1 cellular context compared by ENCODE assay signal in genomic region chr19:37251308-37252229, GRCh38.
TF ChIP-seq lines count a peak whose summit lies in the region.

No MANE protein-coding gene starts in this region.

TF ChIP-seq in HEK293, 187 proteins besides CTCF, POLR2A, EP300 and RAD21 (continued from another document):
- 0 out of 2 replicates have a peak, but pooled peaks have one; percentile 17 for TF ChIP-seq GLIS2 (tag by site-specific recombination; IDR thresholded peaks at IDR 0.05)
- TF ChIP-seq ZBTB7A (tag by site-specific recombination; IDR thresholded peaks at IDR 0.05; ENCODE audit: low read depth), result peak; percentile 88; the same call in 1 of the 2 replicates
- TF ChIP-seq ZNF24 (tag by site-specific recombination; IDR thresholded peaks at IDR 0.05), result peak; percentile 68; the same call in 1 of the 2 replicates
- peak; percentile 87; the same call in 1 of the 2 replicates for TF ChIP-seq ZNF302 (tag by site-specific recombination; IDR thresholded peaks at IDR 0.05; ENCODE audit: low read depth)
- TF ChIP-seq ZNF777 (tag by site-specific recombination; IDR thresholded peaks at IDR 0.05; ENCODE audit: borderline replicate concordance), result no peak
- no peak for TF ChIP-seq BCL11B (tag by site-specific recombination; IDR thresholded peaks at IDR 0.05; ENCODE audit: low read depth)
- no peak for TF ChIP-seq ZNF16 (tag by site-specific recombination; IDR thresholded peaks at IDR 0.05; ENCODE audit: low read depth)
- no peak for TF ChIP-seq ZNF426 (tag by site-specific recombination; IDR thresholded peaks at IDR 0.05)
- TF ChIP-seq FEZF1 (tag by site-specific recombination; IDR thresholded peaks at IDR 0.05), result no peak
- peak; percentile 79 for TF ChIP-seq SP7 (tag by site-specific recombination; IDR thresholded peaks at IDR 0.05)
- 0 out of 2 replicates have a peak, but pooled peaks have one; percentile 10 for TF ChIP-seq ZNF768 (tag by site-specific recombination; IDR thresholded peaks at IDR 0.05)
- no peak for TF ChIP-seq ZNF596 (tag by site-specific recombination; IDR thresholded peaks at IDR 0.05)
- TF ChIP-seq ZNF292 (tag by site-specific recombination; IDR thresholded peaks at IDR 0.05; ENCODE audit: borderline replicate concordance, low read depth), result no peak
- peak; percentile 99 for TF ChIP-seq ZNF518A (tag by site-specific recombination; conservative IDR thresholded peaks at IDR 0.05; ENCODE audit: low read depth)
- no peak for TF ChIP-seq ZNF146 (tag by site-specific recombination; IDR thresholded peaks at IDR 0.05)
- no peak for TF ChIP-seq ZNF202 (tag by site-specific recombination; IDR thresholded peaks at IDR 0.05; ENCODE audit: borderline replicate concordance)
- peak; percentile 100 for TF ChIP-seq ZNF335 (tag by site-specific recombination; conservative IDR thresholded peaks at IDR 0.05)
- peak; percentile 10; the same call in 1 of the 2 replicates for TF ChIP-seq TSHZ1 (tag by site-specific recombination; IDR thresholded peaks at IDR 0.05; ENCODE audit: borderline replicate concordance)
- TF ChIP-seq ZNF354C (tag by site-specific recombination; IDR thresholded peaks at IDR 0.05; ENCODE audit: borderline replicate concordance, low read depth), result no peak
- TF ChIP-seq OSR2 (tag by site-specific recombination; IDR thresholded peaks at IDR 0.05), result no peak
- 0 out of 2 replicates have a peak, but pooled peaks have one; percentile 33 for TF ChIP-seq TCF7L2 (IDR thresholded peaks at IDR 0.05; ENCODE audit: borderline replicate concordance, low read depth, low read length)
- no peak for TF ChIP-seq HOXD13 (CRISPR knock-in tag; IDR thresholded peaks at IDR 0.05; ENCODE audit: borderline replicate concordance)
- peak; percentile 100 for TF ChIP-seq SP2 (tag by site-specific recombination; IDR thresholded peaks at IDR 0.05)
- TF ChIP-seq ZNF585B (tag by site-specific recombination; IDR thresholded peaks at IDR 0.05), result no peak; the same call in 1 of the 2 replicates
- peak; percentile 32 for TF ChIP-seq ZNF843 (tag by site-specific recombination; IDR thresholded peaks at IDR 0.05)
- no peak for TF ChIP-seq ZNF555 (tag by site-specific recombination; conservative IDR thresholded peaks at IDR 0.05)
- no peak; the same call in 1 of the 2 replicates for TF ChIP-seq ZFP37 (tag by site-specific recombination; IDR thresholded peaks at IDR 0.05)
- TF ChIP-seq ZNF19 (tag by site-specific recombination; IDR thresholded peaks at IDR 0.05; ENCODE audit: low read depth), result no peak
- no peak for TF ChIP-seq ZNF560 (tag by site-specific recombination; IDR thresholded peaks at IDR 0.05; ENCODE audit: borderline replicate concordance)
- TF ChIP-seq ZNF501 (tag by site-specific recombination; IDR thresholded peaks at IDR 0.05), result peak; percentile 44; the same call in 1 of the 2 replicates
- 0 out of 2 replicates have a peak, but pooled peaks have one; percentile 42 for TF ChIP-seq ZNF629 (tag by site-specific recombination; IDR thresholded peaks at IDR 0.05)
- no peak for TF ChIP-seq ZNF510 (tag by site-specific recombination; IDR thresholded peaks at IDR 0.05; ENCODE audit: insufficient replicate concordance)
- TF ChIP-seq ZNF549 (tag by site-specific recombination; IDR thresholded peaks at IDR 0.05), result 0 out of 2 replicates have a peak, but pooled peaks have one; percentile 6
- no peak for TF ChIP-seq ZIC2 (tag by site-specific recombination; IDR thresholded peaks at IDR 0.05)
- peak; percentile 99 for TF ChIP-seq ZBTB48 (tag by site-specific recombination; IDR thresholded peaks at IDR 0.05)
- TF ChIP-seq ZNF416 (tag by site-specific recombination; IDR thresholded peaks at IDR 0.05), result 0 out of 2 replicates have a peak, but pooled peaks have one; percentile 16
- TF ChIP-seq ZBTB17 (tag by site-specific recombination; IDR thresholded peaks at IDR 0.05), result peak; percentile 99
- no peak for TF ChIP-seq ZNF785 (tag by site-specific recombination; IDR thresholded peaks at IDR 0.05)
- TF ChIP-seq GFI1B (tag by site-specific recombination; IDR thresholded peaks at IDR 0.05), result no peak
- TF ChIP-seq ZNF341 (tag by site-specific recombination; IDR thresholded peaks at IDR 0.05; ENCODE audit: low read depth), result peak; percentile 85
- TF ChIP-seq KLF8 (tag by site-specific recombination; IDR thresholded peaks at IDR 0.05), result peak; percentile 60
- TF ChIP-seq PRDM1 (tag by site-specific recombination; IDR thresholded peaks at IDR 0.05), result peak; percentile 99
- TF ChIP-seq ZNF133 (tag by site-specific recombination; IDR thresholded peaks at IDR 0.05), result no peak
- no peak for TF ChIP-seq ZNF626 (tag by site-specific recombination; IDR thresholded peaks at IDR 0.05)
- peak; percentile 99 for TF ChIP-seq SP3 (tag by site-specific recombination; IDR thresholded peaks at IDR 0.05)
- no peak for TF ChIP-seq BCL6B (tag by site-specific recombination; IDR thresholded peaks at IDR 0.05)
- TF ChIP-seq ZNF169 (tag by site-specific recombination; IDR thresholded peaks at IDR 0.05), result peak; percentile 75
- TF ChIP-seq KLF9 (tag by site-specific recombination; IDR thresholded peaks at IDR 0.05; ENCODE audit: low read depth), result peak; percentile 12; the same call in 1 of the 2 replicates
- TF ChIP-seq ZNF639 (tag by site-specific recombination; IDR thresholded peaks at IDR 0.05), result peak; percentile 85
- no peak for TF ChIP-seq GLI4 (tag by site-specific recombination; IDR thresholded peaks at IDR 0.05)
- TF ChIP-seq ZNF23 (tag by site-specific recombination; IDR thresholded peaks at IDR 0.05; ENCODE audit: borderline replicate concordance), result no peak
- no peak for TF ChIP-seq ZNF114 (tag by site-specific recombination; IDR thresholded peaks at IDR 0.05)
- no peak for TF ChIP-seq ZNF140 (tag by site-specific recombination; IDR thresholded peaks at IDR 0.05)
- TF ChIP-seq ZNF473 (tag by site-specific recombination; IDR thresholded peaks at IDR 0.05), result no peak
- TF ChIP-seq ZNF677 (tag by site-specific recombination; IDR thresholded peaks at IDR 0.05), result no peak
- TF ChIP-seq ZNF704 (tag by site-specific recombination; IDR thresholded peaks at IDR 0.05), result no peak
- no peak for TF ChIP-seq ZNF776 (tag by site-specific recombination; IDR thresholded peaks at IDR 0.05; ENCODE audit: borderline replicate concordance)
- TF ChIP-seq ZNF266 (tag by site-specific recombination; IDR thresholded peaks at IDR 0.05; ENCODE audit: low read depth), result no peak
- no peak for TF ChIP-seq ZNF747 (tag by site-specific recombination; IDR thresholded peaks at IDR 0.05)
- TF ChIP-seq KLF1 (tag by site-specific recombination; IDR thresholded peaks at IDR 0.05), result no peak; the same call in none of the 2 replicates
- TF ChIP-seq ZNF624 (tag by site-specific recombination; IDR thresholded peaks at IDR 0.05), result no peak
- TF ChIP-seq SCRT2 (tag by site-specific recombination; IDR thresholded peaks at IDR 0.05), result peak; percentile 78
- peak; percentile 81 for TF ChIP-seq SETDB1 (IDR thresholded peaks at IDR 0.05; ENCODE audit: insufficient read length, low read length)
- no peak for TF ChIP-seq ZNF449 (tag by site-specific recombination; IDR thresholded peaks at IDR 0.05)
TF ChIP-seq in HEK293: peak in this region for 79.
